In the genomic region with DNA sequence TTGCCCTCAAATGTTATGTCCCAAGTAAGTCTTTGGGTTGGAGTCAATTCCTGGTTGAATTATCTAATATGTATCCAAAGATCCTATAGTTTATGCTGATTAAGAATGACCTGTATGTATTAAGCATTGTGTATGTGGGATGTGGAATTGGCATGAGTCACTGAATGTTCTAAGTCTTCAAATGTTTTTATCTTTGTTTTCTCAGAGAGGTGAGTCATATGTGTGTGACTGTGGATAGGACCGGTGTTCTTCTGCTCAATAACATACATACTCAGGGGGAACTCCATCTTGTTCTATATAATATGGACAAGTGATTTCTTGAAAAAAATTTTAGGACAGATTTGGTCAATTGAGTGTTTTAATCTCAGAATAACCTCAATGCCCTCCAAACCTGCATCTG, we compare ENCODE assay signal across 13 cellular contexts. TPM values are rescaled to one million over a fixed set of nuclear protein-coding genes. Genes with fewer than 3 reads are reported as not detected.
DNase-seq lines count a peak whose midpoint lies in the region; ATAC-seq and TF ChIP-seq lines count a peak whose summit lies in the region.
"Had no signal": no experiment of that assay in that cellular context is flagged by ENCODE, and none has a peak within 500 bp of the region (broad histone marks: within the 10 kb centered on the region; RNA-seq: fewer than 3 reads in every experiment).

No MANE protein-coding gene starts in this region.

- H3K9ac ChIP-seq in SK-N-SH: no peak overlapping the region

- TF ChIP-seq EP300 in SK-N-SH (IDR thresholded peaks at IDR 0.05; ENCODE audit: borderline replicate concordance in 1 of 2, low read depth in 1 of 2, low read length in 1 of 2) (no peak), gastroesophageal sphincter (IDR thresholded peaks at IDR 0.05) (no peak)

- 24% methylated on average over 1 of the region's 1 CpG for WGBS in SK-N-SH (ENCODE audit: low lambda C conversion rate)
- 40 to 91% methylated on average over 1 of the region's 1 CpG for WGBS in gastroesophageal sphincter (ENCODE audit: low coverage in 1 of 2), 2 donors

- H3K36me3 ChIP-seq in SK-N-SH (replicated peaks in 1 of 2; ENCODE audit: control insufficient read depth in 1 of 2, insufficient read depth in 2 of 2, low read length in 1 of 2) (no peaks in the 10 kb centered on the region), gastroesophageal sphincter (no peaks in the 10 kb centered on the region)
- H3K36me3 ChIP-seq: stomach had no signal

- no peaks in the 10 kb centered on the region for H3K9me2 ChIP-seq in SK-N-SH

- no peaks in the 10 kb centered on the region for H3F3A ChIP-seq in SK-N-SH (replicated peaks; ENCODE audit: insufficient read depth)

- H3K27ac ChIP-seq in SK-N-SH (ENCODE audit: low read depth in 2 of 2, low read length in 1 of 2) (no peak overlapping the region), gastroesophageal sphincter (no peak overlapping the region)
- H3K27ac ChIP-seq: stomach had no signal

- TF ChIP-seq CTCF in SK-N-SH (IDR thresholded peaks at IDR 0.05) (no peak), fibroblast of mammary gland (conservative IDR thresholded peaks at IDR 0.05; ENCODE audit: control insufficient read depth, insufficient read depth, low read depth, low read length) (no peak), gastroesophageal sphincter (IDR thresholded peaks at IDR 0.05) (no peak)

- DNase-seq in SK-N-SH (no peak), fibroblast of mammary gland (ENCODE audit: low read depth) (peak; percentile 95), renal cortical epithelial cell (ENCODE audit: low read depth) (peak; percentile 95), NCI-H2107 (lab: John Stamatoyannopoulos, UW) (no peak), anterior cingulate cortex (lab: John Stamatoyannopoulos, UW) (no peak)
- DNase-seq: activated CD4-positive, alpha-beta T cell treated with anti-CD3 and anti-CD28 coated beads, Interleukin-2, amount 50 U/mL, for 1 hour; GOT3; NCI-H2081 treated with DMSO at 0.1 percent for 48 hours; stomach; T-cell had no signal

- H3K4me3 ChIP-seq in SK-N-SH (ENCODE audit: low read depth in 2 of 2, low read length in 1 of 2): no peak overlapping the region
- H3K4me3 ChIP-seq in fibroblast of mammary gland (ENCODE audit: control insufficient read depth, low read depth, low read length): no peak overlapping the region
- no peak overlapping the region for H3K4me3 ChIP-seq in gastroesophageal sphincter
- H3K4me3 ChIP-seq: stomach had no signal

- ATAC-seq in GM18868 (IDR thresholded peaks at IDR 0.05; ENCODE audit: unreplicated experiment): peak; percentile 38
- no peak for ATAC-seq in gastroesophageal sphincter
- no peak for ATAC-seq in HG03432 (IDR thresholded peaks at IDR 0.05; ENCODE audit: unreplicated experiment)
- ATAC-seq: T-cell had no signal

- H3K4me1 ChIP-seq in SK-N-SH (ENCODE audit: control insufficient read depth in 1 of 2, insufficient read depth in 2 of 2, low read depth in 1 of 2, low read length in 1 of 2): no peaks in the 10 kb centered on the region; a peak in 1 of 4 replicates
- H3K4me1 ChIP-seq in gastroesophageal sphincter: no peaks in the 10 kb centered on the region

- no peaks in the 10 kb centered on the region for H3K9me3 ChIP-seq in SK-N-SH
- no peaks in the 10 kb centered on the region for H3K9me3 ChIP-seq in gastroesophageal sphincter
- H3K9me3 ChIP-seq: stomach had no signal

- no peak for TF ChIP-seq RAD21 in SK-N-SH (IDR thresholded peaks at IDR 0.05; ENCODE audit: low read length)

- H3K79me2 ChIP-seq in SK-N-SH (ENCODE audit: insufficient read depth): no peaks in the 10 kb centered on the region

- no peak overlapping the region for H2AFZ ChIP-seq in SK-N-SH (ENCODE audit: low read depth)

- no peak overlapping the region for H3K4me2 ChIP-seq in SK-N-SH

- POLR2A ChIA-PET in SK-N-SH (lab: Yijun Ruan, JAX): no interaction called here

- CTCF ChIA-PET in SK-N-SH (lab: Yijun Ruan, JAX): no interaction called here

- H3K27me3 ChIP-seq in SK-N-SH (ENCODE audit: insufficient read depth) (no peaks in the 10 kb centered on the region), gastroesophageal sphincter (no peaks in the 10 kb centered on the region)
- H3K27me3 ChIP-seq: stomach had no signal

- TF ChIP-seq POLR2A in gastroesophageal sphincter (IDR thresholded peaks at IDR 0.05): no peak

- no peaks in the 10 kb centered on the region for H4K20me1 ChIP-seq in SK-N-SH (ENCODE audit: insufficient read depth)

TF ChIP-seq in SK-N-SH, 30 proteins besides CTCF, POLR2A, EP300 and RAD21 (continues in another document):
- TF ChIP-seq MXI1 (IDR thresholded peaks at IDR 0.05; ENCODE audit: low read depth, low read length) (no peak), FOSL2 (IDR thresholded peaks at IDR 0.05; ENCODE audit: borderline replicate concordance, low read depth) (peak; percentile 73), EZH2phosphoT487 (IDR thresholded peaks at IDR 0.05; ENCODE audit: borderline replicate concordance, low read depth) (no peak), FOXM1 (IDR thresholded peaks at IDR 0.05; ENCODE audit: low read depth) (no peak), RFX5 (IDR thresholded peaks at IDR 0.05; ENCODE audit: low read length) (no peak), NFIC (IDR thresholded peaks at IDR 0.05; ENCODE audit: borderline replicate concordance) (no peak; the same call in 1 of the 2 replicates), ELF1 (IDR thresholded peaks at IDR 0.05) (no peak), NRF1 (IDR thresholded peaks at IDR 0.05; ENCODE audit: low read depth, low read length) (no peak), IRF3 (IDR thresholded peaks at IDR 0.05; ENCODE audit: low read depth, low read length) (no peak), JUND (IDR thresholded peaks at IDR 0.05) (peak; percentile 60), GATA2 (CRISPR knock-in tag; IDR thresholded peaks at IDR 0.05) (no peak), FOXJ3 (CRISPR knock-in tag; IDR thresholded peaks at IDR 0.05) (no peak), USF2 (IDR thresholded peaks at IDR 0.05; ENCODE audit: borderline replicate concordance, low read depth, low read length) (no peak), PBX3 (IDR thresholded peaks at IDR 0.05) (no peak; the same call in 1 of the 2 replicates)
- TF ChIP-seq, protein P1, sequence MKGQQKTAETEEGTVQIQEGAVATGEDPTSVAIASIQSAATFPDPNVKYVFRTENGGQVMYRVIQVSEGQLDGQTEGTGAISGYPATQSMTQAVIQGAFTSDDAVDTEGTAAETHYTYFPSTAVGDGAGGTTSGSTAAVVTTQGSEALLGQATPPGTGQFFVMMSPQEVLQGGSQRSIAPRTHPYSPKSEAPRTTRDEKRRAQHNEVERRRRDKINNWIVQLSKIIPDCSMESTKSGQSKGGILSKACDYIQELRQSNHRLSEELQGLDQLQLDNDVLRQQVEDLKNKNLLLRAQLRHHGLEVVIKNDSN (IDR thresholded peaks at IDR 0.05; ENCODE audit: borderline replicate concordance, low read depth): no peak

RNA-seq across cellular contexts. Expression of gene NAV3, which starts 57.9 kb away (rescaled TPM):
- 10.5 and 15.9 TPM in 2 replicates for polyA plus RNA-seq in SK-N-SH (2012; rRNA removed)
- polyA plus RNA-seq in SK-N-SH (2012; cell fraction: cytosol; rRNA removed): 11.0 and 11.5 TPM in 2 replicates
- polyA plus RNA-seq in SK-N-SH (2012; cell fraction: nucleus; rRNA removed): 18.2 and 30.7 TPM in 2 replicates
- 9.1 and 9.2 TPM in 2 replicates for total RNA-seq in renal cortical epithelial cell
- 10 to 100 TPM in 1 of 4 donors, 1 to 10 TPM in 3; 4.6 to 10.7 (median 6.6) TPM for total RNA-seq in gastroesophageal sphincter

Comparison
In these comparisons a context has a peak if more than half of its experiments do, and no peak if none do; other contexts are left out.
1. DNase-seq: peak in fibroblast of mammary gland (single experiment) and renal cortical epithelial cell (single experiment); none in SK-N-SH (single experiment), NCI-H2107 (single experiment) and anterior cingulate cortex (0 of 58).